In the genomic region with DNA sequence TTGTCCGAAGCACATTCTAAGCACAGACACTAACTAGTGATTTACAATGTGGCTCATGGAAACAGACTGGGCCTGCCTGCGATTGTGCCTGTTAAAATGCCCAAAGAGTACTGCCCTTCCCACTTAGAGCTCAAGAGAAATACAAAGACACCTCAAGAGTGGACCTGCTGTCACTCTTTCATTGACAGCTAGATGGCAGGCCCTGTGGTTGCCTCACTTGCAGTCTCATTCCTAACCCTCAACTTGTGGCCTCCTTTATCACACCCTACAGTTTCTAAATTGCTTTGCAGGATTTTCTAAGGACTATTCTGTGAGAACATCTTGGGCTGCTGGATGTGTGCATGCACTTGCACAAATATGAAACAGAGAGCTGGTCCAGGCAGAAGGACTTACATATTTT, we compare ENCODE assay signal across 8 cellular contexts.
DNase-seq lines count a peak whose midpoint lies in the region; ATAC-seq and TF ChIP-seq lines count a peak whose summit lies in the region.

No MANE protein-coding gene starts in this region.

- H3K9ac ChIP-seq in OCI-LY3 (ENCODE audit: low read length): no peak overlapping the region

- H4K20me1 ChIP-seq in OCI-LY3 (ENCODE audit: insufficient read depth, low read length): no peaks in the 10 kb centered on the region

- no peak overlapping the region for H2AFZ ChIP-seq in OCI-LY3 (ENCODE audit: low read depth, low read length)

- H3K79me2 ChIP-seq in OCI-LY3 (ENCODE audit: low read length): no peaks in the 10 kb centered on the region

- no peak overlapping the region for H3K27ac ChIP-seq in OCI-LY3 (ENCODE audit: low read length)

- no peaks in the 10 kb centered on the region for H3K36me3 Mint-ChIP-seq in activated CD4-positive, alpha-beta T cell treated with anti-CD3 and anti-CD28 coated beads for 36 hours (ENCODE audit: low read depth)
- no peaks in the 10 kb centered on the region for H3K36me3 Mint-ChIP-seq in natural killer cell

- H3K27ac Mint-ChIP-seq in activated CD4-positive, alpha-beta T cell treated with anti-CD3 and anti-CD28 coated beads for 36 hours: no peak overlapping the region
- H3K27ac Mint-ChIP-seq in natural killer cell: no peak overlapping the region

- DNase-seq in activated CD4-positive, alpha-beta T cell treated with anti-CD3 and anti-CD28 coated beads for 36 hours: peak; percentile 34
- no peak for DNase-seq in activated CD4-positive, alpha-beta T cell treated with anti-CD3 and anti-CD28 coated beads, Interleukin-2, amount 50 U/mL, for 1 hour
- no peak for DNase-seq in natural killer cell
- no peak for DNase-seq in central memory CD4-positive, alpha-beta T cell
- DNase-seq in iPS-NIHi11 (ENCODE audit: low spot score): no peak
- DNase-seq in cardiac septum (ENCODE audit: low spot score): no peak

- H3K9me3 ChIP-seq in OCI-LY3 (ENCODE audit: insufficient read depth, low read length): no peaks in the 10 kb centered on the region

- H3K4me2 ChIP-seq in OCI-LY3 (ENCODE audit: low read length): no peak overlapping the region

- TF ChIP-seq CTCF in OCI-LY3 (IDR thresholded peaks at IDR 0.05; ENCODE audit: low read depth, low read length) (peak; percentile 52), natural killer cell (IDR thresholded peaks at IDR 0.05) (no peak)

- no peaks in the 10 kb centered on the region for H3K4me1 Mint-ChIP-seq in activated CD4-positive, alpha-beta T cell treated with anti-CD3 and anti-CD28 coated beads for 36 hours
- H3K4me1 Mint-ChIP-seq in natural killer cell: no peaks in the 10 kb centered on the region

- H3K4me3 ChIP-seq in OCI-LY3 (ENCODE audit: low read length): no peak overlapping the region

- no peaks in the 10 kb centered on the region for H3K9me3 Mint-ChIP-seq in activated CD4-positive, alpha-beta T cell treated with anti-CD3 and anti-CD28 coated beads for 36 hours (ENCODE audit: low read depth)
- no peaks in the 10 kb centered on the region for H3K9me3 Mint-ChIP-seq in natural killer cell

- no peak overlapping the region for H3K4me3 Mint-ChIP-seq in activated CD4-positive, alpha-beta T cell treated with anti-CD3 and anti-CD28 coated beads for 36 hours
- H3K4me3 Mint-ChIP-seq in natural killer cell: no peak overlapping the region

- intact Hi-C loops in activated CD4-positive, alpha-beta T cell treated with anti-CD3 and anti-CD28 coated beads for 36 hours (cut with DNase I, micrococcal nuclease): no loop called here
- intact Hi-C loops in natural killer cell (cut with micrococcal nuclease) (no loop called here), cardiac septum (cut with DNase I) (no loop called here)

- H3K4me1 ChIP-seq in OCI-LY3 (ENCODE audit: low read length): peaks cover 3% of the 10 kb centered on the region

- peak; percentile 76 for ATAC-seq in activated CD4-positive, alpha-beta T cell treated with anti-CD3 and anti-CD28 coated beads for 36 hours
- ATAC-seq in HG02759 (IDR thresholded peaks at IDR 0.05; ENCODE audit: unreplicated experiment): peak; percentile 73
- peak in 2 of 3 donors; percentile 44 to 62 for ATAC-seq in natural killer cell

- CTCF ChIA-PET in activated CD4-positive, alpha-beta T cell treated with anti-CD3 and anti-CD28 coated beads for 36 hours (lab: Charles Lee): interaction anchor here (0.8 kb wide), 1 partner anchor 20 kb away, joined by 3 read pairs; no protein-coding TSS in a partner anchor

- POLR2A ChIA-PET in activated CD4-positive, alpha-beta T cell treated with anti-CD3 and anti-CD28 coated beads for 36 hours (lab: Charles Lee): no interaction called here

- no peaks in the 10 kb centered on the region for H3K27me3 ChIP-seq in OCI-LY3 (ENCODE audit: low read depth, low read length)

- no peaks in the 10 kb centered on the region for H3K36me3 ChIP-seq in OCI-LY3 (replicated peaks; ENCODE audit: low read depth, low read length)

- H3K27me3 Mint-ChIP-seq in activated CD4-positive, alpha-beta T cell treated with anti-CD3 and anti-CD28 coated beads for 36 hours: peaks cover 2% of the 10 kb centered on the region
- H3K27me3 Mint-ChIP-seq in natural killer cell (ENCODE audit: low read depth in 2 of 2): no peaks in the 10 kb centered on the region
